29 cellular contexts compared by ENCODE assay signal in genomic region chr3:27125821-27126501, GRCh38.
"Had no signal": no experiment of that assay in that cellular context is flagged by ENCODE, and none has a peak within 500 bp of the region (broad histone marks: within the 10 kb centered on the region; RNA-seq: fewer than 3 reads in every experiment).

No MANE protein-coding gene starts in this region.

- H3K27me3 ChIP-seq: adrenal gland, breast epithelium, dorsolateral prefrontal cortex, esophagus squamous epithelium, heart left ventricle had no signal

- H3K36me3 ChIP-seq: adrenal gland, breast epithelium, esophagus squamous epithelium, heart left ventricle had no signal

- ATAC-seq: activated CD4-positive, alpha-beta T cell treated with anti-CD3 and anti-CD28 coated beads for 36 hours; activated CD8-positive, alpha-beta memory T cell treated with anti-CD3 and anti-CD28 coated beads, Interleukin-2, amount 10 ng/mL, durations not matched to agents 7 days and 5 days; activated CD8-positive, alpha-beta T cell treated with anti-CD3 and anti-CD28 coated beads, Interleukin-2, amount 10 ng/mL, durations not matched to agents 7 days and 5 days; activated naive CD8-positive, alpha-beta T cell treated with anti-CD3 and anti-CD28 coated beads, Interleukin-2, amount 50 U/mL, for 24 hours; heart left ventricle; T-helper 17 cell had no signal

- H3K4me1 ChIP-seq: adrenal gland, breast epithelium, esophagus squamous epithelium, heart left ventricle had no signal

- DNase-seq: activated CD4-positive, alpha-beta memory T cell treated with anti-CD3 and anti-CD28 coated beads for 36 hours; activated CD4-positive, alpha-beta T cell treated with anti-CD3 and anti-CD28 coated beads for 36 hours; activated CD4-positive, alpha-beta T cell treated with anti-CD3 and anti-CD28 coated beads, Interleukin-2, amount 10 ng/mL, durations not matched to agents 24 days and 14 days; activated CD4-positive, CD25-positive, alpha-beta regulatory T cell; activated CD4-positive, CD25-positive, alpha-beta regulatory T cell treated with anti-CD3 and anti-CD28 coated beads, Interleukin-2, amount 50 U/mL, for 72 hours; activated CD8-positive, alpha-beta memory T cell treated with anti-CD3 and anti-CD28 coated beads, Interleukin-2, amount 10 ng/mL, durations not matched to agents 7 days and 5 days; activated CD8-positive, alpha-beta memory T cell treated with anti-CD3 and anti-CD28 coated beads, Interleukin-2, amount 50 U/mL, for 4 hours; activated CD8-positive, alpha-beta T cell treated with anti-CD3 and anti-CD28 coated beads, Interleukin-2, amount 10 ng/mL, durations not matched to agents 7 days and 5 days; activated effector memory CD4-positive, alpha-beta T cell treated with anti-CD3 and anti-CD28 coated beads, Interleukin-2, amount 50 U/mL, for 16 hours; activated naive CD4-positive, alpha-beta T cell treated with anti-CD3 and anti-CD28 coated beads for 36 hours; activated naive CD8-positive, alpha-beta T cell treated with anti-CD3 and anti-CD28 coated beads for 36 hours; activated naive CD8-positive, alpha-beta T cell treated with anti-CD3 and anti-CD28 coated beads, Interleukin-2, amount 50 U/mL, for 24 hours; activated T-cell treated with anti-CD3 and anti-CD28 coated beads, Interleukin-2, amount 50 U/mL, for 1 hour; activated T-cell treated with anti-CD3 and anti-CD28 coated beads, Interleukin-2, amount 50 U/mL, for 48 hours; adrenal gland; amygdala; aorta; dorsolateral prefrontal cortex; effector memory CD4-positive, alpha-beta T cell; endodermal cell; erythroblast; esophagus squamous epithelium; glutamatergic neuron; heart left ventricle; T-helper 1 cell; T-helper 17 cell; T1000 had no signal

- H3K9me3 ChIP-seq: adrenal gland, breast epithelium, esophagus squamous epithelium, heart left ventricle had no signal

- H3K27ac ChIP-seq: adrenal gland, breast epithelium, coronary artery, dorsolateral prefrontal cortex, esophagus squamous epithelium, heart left ventricle had no signal

- H3K4me3 ChIP-seq: adrenal gland, breast epithelium, coronary artery, dorsolateral prefrontal cortex, esophagus squamous epithelium, heart left ventricle had no signal
